In genomic region chr3:156680243-156680930, GRCh38 we compare ENCODE assay signal across 9 cellular contexts. TPM values are rescaled to one million over a fixed set of nuclear protein-coding genes. Genes with fewer than 3 reads are reported as not detected.
DNase-seq lines count a peak whose midpoint lies in the region; ATAC-seq and TF ChIP-seq lines count a peak whose summit lies in the region.
"Had no signal": no experiment of that assay in that cellular context is flagged by ENCODE, and none has a peak within 500 bp of the region (broad histone marks: within the 10 kb centered on the region; RNA-seq: fewer than 3 reads in every experiment).

No MANE protein-coding gene starts in this region.

- no peaks in the 10 kb centered on the region for H3K9me3 Mint-ChIP-seq in T-helper 1 cell treated with Interleukin-12 subunit alpha and Interleukin-12 subunit beta and Interleukin-4 antibody, amounts not matched to agents 30 μg/mL and 1 μg/mL, for 36 hours

- H3K36me3 Mint-ChIP-seq in T-helper 1 cell treated with Interleukin-12 subunit alpha and Interleukin-12 subunit beta and Interleukin-4 antibody, amounts not matched to agents 30 μg/mL and 1 μg/mL, for 36 hours (ENCODE audit: low read depth): peaks cover 51% of the 10 kb centered on the region

- no peak for ATAC-seq in HG02973 (IDR thresholded peaks at IDR 0.05; ENCODE audit: unreplicated experiment)

- DNase-seq in T-helper 1 cell: no peak
- no peak for DNase-seq in Peyer's patch
- peak; percentile 55 for DNase-seq in fibroblast of villous mesenchyme (ENCODE audit: low read depth)
- no peak for DNase-seq in spleen
- DNase-seq in stimulated activated naive CD4-positive, alpha-beta T cell (lab: John Stamatoyannopoulos, UW): no peak
- no peak for DNase-seq in COR-L47 (lab: John Stamatoyannopoulos, UW)
- DNase-seq: stimulated activated CD4-positive, alpha-beta T cell treated with anti-CD3 and anti-CD28 coated beads, Interleukin-12 subunit alpha, Interleukin-12 subunit beta, amount 100 ng/mL, for 4 hours had no signal

- TF ChIP-seq CTCF in Peyer's patch (IDR thresholded peaks at IDR 0.05): no peak
- no peak for TF ChIP-seq CTCF in fibroblast of villous mesenchyme (IDR thresholded peaks at IDR 0.05; ENCODE audit: insufficient read depth, low read depth, low read length)
- no peak for TF ChIP-seq CTCF in spleen (IDR thresholded peaks at IDR 0.05 in 8 of 11, conservative IDR thresholded peaks at IDR 0.05 in 3 of 11)

- H3K27ac ChIP-seq in Peyer's patch: peak overlapping the region in 3 of 4 donors; percentile 8 to 37 (median 29)
- peak overlapping the region in 5 of 8 donors; percentile 20 to 65 (median 61) for H3K27ac ChIP-seq in spleen

- 87 to 95% (median 92%) methylated on average over 2 of the region's 2 CpGs for WGBS in spleen, 5 donors

- H3K4me3 ChIP-seq in Peyer's patch: peak overlapping the region in 1 of 4 donors; percentile 2
- no peak overlapping the region for H3K4me3 ChIP-seq in fibroblast of villous mesenchyme (ENCODE audit: low read depth, low read length)
- peak overlapping the region in 1 of 8 donors; percentile 13 for H3K4me3 ChIP-seq in spleen

- no peaks in the 10 kb centered on the region for H3K27me3 Mint-ChIP-seq in T-helper 1 cell treated with Interleukin-12 subunit alpha and Interleukin-12 subunit beta and Interleukin-4 antibody, amounts not matched to agents 30 μg/mL and 1 μg/mL, for 36 hours (ENCODE audit: low read depth)

- H3K9me3 ChIP-seq in Peyer's patch (no peaks in the 10 kb centered on the region), spleen (no peaks in the 10 kb centered on the region)

- TF ChIP-seq POLR2A in Peyer's patch (IDR thresholded peaks at IDR 0.05): no peak
- no peak for TF ChIP-seq POLR2A in spleen (IDR thresholded peaks at IDR 0.05)

- intact Hi-C loops in spleen (cut with DNase I; ENCODE audit: low total_unique reads): no loop called here

- H3K4me3 Mint-ChIP-seq in T-helper 1 cell treated with Interleukin-12 subunit alpha and Interleukin-12 subunit beta and Interleukin-4 antibody, amounts not matched to agents 30 μg/mL and 1 μg/mL, for 36 hours: peak overlapping the region; percentile 58

- no peaks in the 10 kb centered on the region for H3K27me3 ChIP-seq in Peyer's patch
- no peaks in the 10 kb centered on the region for H3K27me3 ChIP-seq in spleen (replicated peaks in 1 of 7)

- no peak overlapping the region for H3K27ac Mint-ChIP-seq in T-helper 1 cell treated with Interleukin-12 subunit alpha and Interleukin-12 subunit beta and Interleukin-4 antibody, amounts not matched to agents 30 μg/mL and 1 μg/mL, for 36 hours

- H3K36me3 ChIP-seq in Peyer's patch: peaks cover 0 to 14% (median 0%) of the 10 kb centered on the region in 3 donors
- H3K36me3 ChIP-seq in spleen: peaks cover 0 to 42% (median 10%) of the 10 kb centered on the region in 6 donors

- peaks cover 61% of the 10 kb centered on the region for H3K4me1 Mint-ChIP-seq in T-helper 1 cell treated with Interleukin-12 subunit alpha and Interleukin-12 subunit beta and Interleukin-4 antibody, amounts not matched to agents 30 μg/mL and 1 μg/mL, for 36 hours (ENCODE audit: low read depth)

- H3K4me1 ChIP-seq in Peyer's patch (peaks cover 0 to 71% (median 15%) of the 10 kb centered on the region in 4 donors), spleen (peaks cover 30 to 97% (median 88%) of the 10 kb centered on the region in 6 donors)

RNA-seq across cellular contexts. Expression of gene TIPARP, which starts 6.0 kb away (rescaled TPM):
- 10 to 100 TPM; 39.7 to 90.8 (median 52.2) TPM for total RNA-seq in Peyer's patch
- total RNA-seq in fibroblast of villous mesenchyme: 58.9 and 91.1 TPM in 2 replicates
- 10 to 100 TPM; 18.9 to 39.8 (median 29.7) TPM for total RNA-seq in spleen
- 1 to 10 TPM; 4.5 to 8.2 (median 7.3) TPM for polyA plus RNA-seq in spleen
